Comparison of ENCODE assay signal across 18 cellular contexts in the genomic region with DNA sequence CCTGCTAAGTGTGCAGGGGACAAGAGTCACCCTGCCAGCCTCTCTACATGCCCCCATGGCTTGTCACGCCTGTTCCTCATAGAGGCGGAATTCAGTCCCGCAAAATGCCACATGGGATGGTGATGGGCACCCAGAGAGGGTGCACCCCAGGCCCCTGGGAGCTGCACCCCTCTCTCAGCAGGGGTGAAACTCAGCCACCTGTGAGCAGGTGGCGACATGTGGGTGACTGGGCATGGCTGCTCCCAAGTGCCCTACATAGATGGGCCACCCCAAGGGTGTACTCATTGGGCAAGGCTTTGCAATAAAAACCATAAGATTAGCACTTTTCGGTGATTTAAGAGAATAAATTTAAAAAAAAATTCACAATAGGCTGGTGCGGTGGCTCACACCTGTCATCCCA.
"Had no signal": no experiment of that assay in that cellular context is flagged by ENCODE, and none has a peak within 500 bp of the region (broad histone marks: within the 10 kb centered on the region; RNA-seq: fewer than 3 reads in every experiment).

No MANE protein-coding gene starts in this region.

- H3K27ac ChIP-seq: coronary artery, esophagus squamous epithelium, left lung, SJSA1, upper lobe of left lung had no signal

- ATAC-seq: activated CD8-positive, alpha-beta T cell treated with anti-CD3 and anti-CD28 coated beads, Interleukin-2, amount 10 ng/mL, durations not matched to agents 7 days and 5 days; left lung; right cardiac atrium had no signal

- FAIRE-seq: kidney, small intestine had no signal

- H3K27me3 Mint-ChIP-seq: stimulated activated naive CD8-positive, alpha-beta T cell treated with anti-CD3 and anti-CD28 coated beads, Interleukin-15, Interleukin-2, amounts not matched to agents 100 ng/mL and 50 ng/mL, for 24 hours had no signal

- H3K27ac Mint-ChIP-seq: activated CD8-positive, alpha-beta T cell treated with anti-CD3 and anti-CD28 coated beads, Interleukin-2, amount 10 ng/mL, durations not matched to agents 7 days and 5 days; activated T-helper 2 cell treated with anti-CD3 and anti-CD28 coated beads, Interferon-gamma antibody, Interleukin-2, Interleukin-4, amounts not matched to agents 10 μg/mL and 5 μg/mL and 100 μg/mL, durations not matched to agents 14 hours and 24 hours and 36 hours; T-helper 2 cell treated with Interferon-gamma antibody and Interleukin-4, amounts not matched to agents 5 μg/mL and 100 μg/mL, for 36 hours had no signal

- H3K4me3 ChIP-seq: coronary artery, esophagus squamous epithelium, left lung, SJSA1, upper lobe of left lung had no signal

- DNase-seq: activated CD4-positive, CD25-positive, alpha-beta regulatory T cell; activated T-cell treated with anti-CD3 and anti-CD28 coated beads for 4 hours; esophagus squamous epithelium; hypothalamus; mesenchymal stem cell; nucleus accumbens; small intestine had no signal

- H3K4me3 Mint-ChIP-seq: activated CD8-positive, alpha-beta T cell treated with anti-CD3 and anti-CD28 coated beads, Interleukin-2, amount 10 ng/mL, durations not matched to agents 7 days and 5 days; stimulated activated naive CD8-positive, alpha-beta T cell treated with anti-CD3 and anti-CD28 coated beads, Interleukin-15, Interleukin-2, amounts not matched to agents 100 ng/mL and 50 ng/mL, for 24 hours; T-helper 2 cell treated with Interferon-gamma antibody and Interleukin-4, amounts not matched to agents 5 μg/mL and 100 μg/mL, for 36 hours had no signal

- H3K9me3 Mint-ChIP-seq: activated T-helper 2 cell treated with anti-CD3 and anti-CD28 coated beads, Interferon-gamma antibody, Interleukin-2, Interleukin-4, amounts not matched to agents 10 μg/mL and 5 μg/mL and 100 μg/mL, durations not matched to agents 14 hours and 24 hours and 36 hours; nephron; stimulated activated naive CD8-positive, alpha-beta T cell treated with anti-CD3 and anti-CD28 coated beads, Interleukin-15, Interleukin-2, amounts not matched to agents 100 ng/mL and 50 ng/mL, for 24 hours; T-helper 2 cell treated with Interferon-gamma antibody and Interleukin-4, amounts not matched to agents 5 μg/mL and 100 μg/mL, for 36 hours had no signal

- H3K27me3 ChIP-seq: esophagus squamous epithelium, SJSA1, upper lobe of left lung had no signal

- H3K9me3 ChIP-seq: esophagus squamous epithelium, left lung, SJSA1, upper lobe of left lung had no signal
